8 cellular contexts compared by ENCODE assay signal in genomic region chr12:14394317-14395058, GRCh38. TPM values are rescaled to one million over a fixed set of nuclear protein-coding genes. Genes with fewer than 3 reads are reported as not detected.
DNase-seq lines count a peak whose midpoint lies in the region; ATAC-seq and TF ChIP-seq lines count a peak whose summit lies in the region.

No MANE protein-coding gene starts in this region.

- H3K27ac Mint-ChIP-seq in activated CD8-positive, alpha-beta memory T cell treated with anti-CD3 and anti-CD28 coated beads, Interleukin-2, amount 10 ng/mL, durations not matched to agents 7 days and 5 days = peak overlapping the region; percentile 94

- H3K4me3 Mint-ChIP-seq in activated CD8-positive, alpha-beta memory T cell treated with anti-CD3 and anti-CD28 coated beads, Interleukin-2, amount 10 ng/mL, durations not matched to agents 7 days and 5 days = peak overlapping the region; percentile 74

- DNase-seq in activated CD8-positive, alpha-beta memory T cell treated with anti-CD3 and anti-CD28 coated beads, Interleukin-2, amount 10 ng/mL, durations not matched to agents 7 days and 5 days = peak; percentile 76
- DNase-seq in activated CD8-positive, alpha-beta memory T cell treated with anti-CD3 and anti-CD28 coated beads, Interleukin-2, amount 50 U/mL, for 48 hours = no peak
- peak; percentile 87 for DNase-seq in Jurkat, Clone E6-1 (ENCODE audit: low read depth, low spot score)
- DNase-seq in cerebellar nuclear complex (lab: John Stamatoyannopoulos, UW) (peak; percentile 41 to 64), left lobe of liver (ENCODE audit: low spot score) (no peak), stromal cell of bone marrow (ENCODE audit: low read depth) (peak; percentile 66)

- TF ChIP-seq POLR2A in Raji (IDR thresholded peaks at IDR 0.05; ENCODE audit: insufficient read depth, low read depth, low read length) = peak; percentile 70

- H3K27me3 Mint-ChIP-seq in activated CD8-positive, alpha-beta memory T cell treated with anti-CD3 and anti-CD28 coated beads, Interleukin-2, amount 10 ng/mL, durations not matched to agents 7 days and 5 days = no peaks in the 10 kb centered on the region

- CTCF ChIA-PET in activated CD8-positive, alpha-beta memory T cell treated with anti-CD3 and anti-CD28 coated beads, Interleukin-2, amount 10 ng/mL, durations not matched to agents 7 days and 5 days (lab: Charles Lee) = interaction anchor here (0.7 to 4.2 kb wide), 11 partner anchors 8 to 156 kb away, joined by 3 to 22 read pairs (median 5); partner anchors contain the start of gene ATF7IP

- H3K36me3 Mint-ChIP-seq in activated CD8-positive, alpha-beta memory T cell treated with anti-CD3 and anti-CD28 coated beads, Interleukin-2, amount 10 ng/mL, durations not matched to agents 7 days and 5 days = peaks cover 51% of the 10 kb centered on the region

- peaks cover 70% of the 10 kb centered on the region for H3K4me1 Mint-ChIP-seq in activated CD8-positive, alpha-beta memory T cell treated with anti-CD3 and anti-CD28 coated beads, Interleukin-2, amount 10 ng/mL, durations not matched to agents 7 days and 5 days

- ATAC-seq in activated CD8-positive, alpha-beta memory T cell treated with anti-CD3 and anti-CD28 coated beads, Interleukin-2, amount 10 ng/mL, durations not matched to agents 7 days and 5 days = peak; percentile 73
- ATAC-seq in GM21786 (IDR thresholded peaks at IDR 0.05; ENCODE audit: unreplicated experiment) (peak; percentile 60), left lobe of liver (peak; percentile 91)

- peak overlapping the region; percentile 2 for H3K4me3 ChIP-seq in Jurkat, Clone E6-1 (ENCODE audit: low read length)

- no peaks in the 10 kb centered on the region for H3K9me3 Mint-ChIP-seq in activated CD8-positive, alpha-beta memory T cell treated with anti-CD3 and anti-CD28 coated beads, Interleukin-2, amount 10 ng/mL, durations not matched to agents 7 days and 5 days (ENCODE audit: low read depth)

RNA-seq across cellular contexts. Expression of gene ATF7IP, which starts 29.0 kb away (rescaled TPM):
- total RNA-seq in activated CD8-positive, alpha-beta memory T cell treated with anti-CD3 and anti-CD28 coated beads, Interleukin-2, amount 10 ng/mL, durations not matched to agents 7 days and 5 days = 100 to 1,000 TPM; 115 to 144 TPM
- 12.8 TPM for polyA plus RNA-seq in Jurkat, Clone E6-1 (2012; ENCODE audit: insufficient read depth, insufficient read length)
- 38.8 TPM for total RNA-seq in left lobe of liver

Comparison
In these comparisons a context has a peak if more than half of its experiments do, and no peak if none do; other contexts are left out.
1. DNase-seq: peak in activated CD8-positive, alpha-beta memory T cell treated with anti-CD3 and anti-CD28 coated beads, Interleukin-2, amount 10 ng/mL, durations not matched to agents 7 days and 5 days (single experiment), Jurkat, Clone E6-1 (single experiment), cerebellar nuclear complex (2 of 2) and stromal cell of bone marrow (single experiment); none in activated CD8-positive, alpha-beta memory T cell treated with anti-CD3 and anti-CD28 coated beads, Interleukin-2, amount 50 U/mL, for 48 hours (single experiment) and left lobe of liver (single experiment).
2. Peak in every context shown above with its lines, with median percentiles within 50 percentile points of each other: ATAC-seq.